In the genomic region with DNA sequence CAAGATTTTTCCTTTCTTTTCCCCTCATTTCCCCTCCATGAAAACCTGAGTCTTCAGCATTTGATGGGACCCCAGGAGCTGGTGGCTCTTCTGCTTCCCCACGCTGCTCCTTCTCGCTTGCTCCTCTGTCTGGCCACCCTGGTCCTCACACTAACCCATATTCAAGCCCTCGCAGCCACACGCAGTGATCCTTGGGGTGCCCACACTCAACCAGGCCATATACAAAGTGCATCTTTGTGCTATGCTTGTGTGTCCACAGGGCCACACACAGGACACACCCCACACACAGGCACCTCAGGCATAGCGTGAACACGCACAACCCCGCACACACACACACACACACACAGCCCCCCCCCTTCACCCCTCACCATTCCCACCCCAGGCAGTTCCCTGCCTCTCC, we compare ENCODE assay signal across 21 cellular contexts.
"Had no signal": no experiment of that assay in that cellular context is flagged by ENCODE, and none has a peak within 500 bp of the region (broad histone marks: within the 10 kb centered on the region; RNA-seq: fewer than 3 reads in every experiment).

No MANE protein-coding gene starts in this region.

- H3K4me3 ChIP-seq: dorsolateral prefrontal cortex, gastrocnemius medialis, left lung, prostate gland, right atrium auricular region, thoracic aorta, tibial nerve, upper lobe of left lung, uterus had no signal

- H3K27ac ChIP-seq: dorsolateral prefrontal cortex, gastrocnemius medialis, left lung, parathyroid adenoma, prostate gland, right atrium auricular region, thoracic aorta, tibial nerve, upper lobe of left lung, uterus had no signal

- H3K9me3 ChIP-seq: gastrocnemius medialis, left lung, prostate gland, right atrium auricular region, thoracic aorta, upper lobe of left lung, uterus had no signal

- H3K36me3 ChIP-seq: gastrocnemius medialis, left lung, prostate gland, right atrium auricular region, thoracic aorta, tibial nerve, upper lobe of left lung, uterus had no signal

- ATAC-seq: gastrocnemius medialis; left lung; naive thymus-derived CD4-positive, alpha-beta T cell; sciatic nerve; stimulated activated memory B cell treated with anti-CD40 and anti-IgM and Interleukin-4, amounts not matched to agents 10 μg/mL and 1 μg/mL and 100 μg/mL, for 72 hours; stimulated activated naive CD8-positive, alpha-beta T cell treated with anti-CD3 and anti-CD28 coated beads, Interleukin-15, Interleukin-2, amounts not matched to agents 100 U/mL and 50 U/mL, for 24 hours had no signal

- H3K79me2 ChIP-seq: parathyroid adenoma had no signal

- H3K27me3 ChIP-seq: dorsolateral prefrontal cortex, right atrium auricular region, tibial nerve, upper lobe of left lung, uterus had no signal

- H3K9ac ChIP-seq: parathyroid adenoma had no signal

- H3K4me1 ChIP-seq: gastrocnemius medialis, left lung, parathyroid adenoma, right atrium auricular region, upper lobe of left lung, uterus had no signal

- DNase-seq: cerebellar nuclear complex; effector CD4-positive, alpha-beta T cell; foreskin fibroblast; gastrocnemius medialis; mesenchymal stem cell; midbrain; naive thymus-derived CD4-positive, alpha-beta T cell; occipital lobe; stimulated activated CD4-positive, alpha-beta T cell treated with anti-CD3 and anti-CD28 coated beads, Interleukin-4, amount 100 ng/mL, for 4 hours; stimulated activated naive CD8-positive, alpha-beta T cell treated with anti-CD3 and anti-CD28 coated beads, Interleukin-15, Interleukin-2, amounts not matched to agents 100 U/mL and 50 U/mL, for 24 hours; uterus had no signal

- H2AFZ ChIP-seq: parathyroid adenoma had no signal
